1 cellular context compared by ENCODE assay signal in the genomic region with DNA sequence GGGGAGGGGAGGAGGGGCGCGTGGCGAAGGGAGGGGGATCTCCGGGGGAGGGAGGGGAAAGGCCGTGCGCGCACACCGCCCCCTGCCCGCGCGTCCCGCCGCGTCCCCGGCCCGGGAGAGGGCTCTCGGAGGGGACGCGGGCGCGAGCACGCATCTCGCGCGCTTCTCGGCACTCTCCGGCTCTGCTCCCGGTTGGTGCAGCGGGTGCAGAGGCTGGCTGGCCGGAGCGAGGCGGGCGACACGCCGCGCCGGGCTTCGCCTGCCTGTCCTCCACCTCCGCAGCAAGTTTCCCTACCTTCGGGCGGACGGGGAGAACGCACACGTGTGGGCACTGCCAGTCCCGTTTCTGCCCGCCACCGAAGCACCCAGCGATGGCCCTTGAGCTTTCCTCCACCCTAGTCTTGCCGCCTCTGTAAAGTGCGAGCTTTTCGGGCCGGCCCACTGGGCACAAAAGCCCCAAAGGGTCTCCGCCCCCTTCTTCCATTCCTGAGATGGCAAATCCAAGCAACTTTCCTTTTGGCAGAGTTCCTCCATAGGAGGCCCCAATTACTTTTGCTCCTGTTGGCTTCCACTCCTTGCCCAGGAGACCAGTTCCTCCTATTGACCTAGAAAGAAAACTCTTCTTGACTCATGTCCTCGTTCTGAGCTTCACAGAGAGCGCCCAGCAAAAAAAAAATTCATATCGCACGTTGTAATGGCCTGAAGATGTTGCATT.
A peak's percentile ranks its signal among the peaks of the same experiment; 100 is the strongest.
TF ChIP-seq lines count a peak whose summit lies in the region.

No MANE protein-coding gene starts in this region.

TF ChIP-seq in HepG2, 621 proteins besides CTCF, POLR2A, EP300 and RAD21 (continued from another document and continues in another):
- TF ChIP-seq ZNF232 (CRISPR knock-in tag; IDR thresholded peaks at IDR 0.05; ENCODE audit: borderline replicate concordance): 0 out of 2 replicates have a peak, but pooled peaks have one; percentile 64
- no peak for TF ChIP-seq LCORL (IDR thresholded peaks at IDR 0.05)
- no peak for TF ChIP-seq LCORL (CRISPR knock-in tag; IDR thresholded peaks at IDR 0.05)
- peak; percentile 71; the same call in 1 of the 2 replicates for TF ChIP-seq ZSCAN21 (CRISPR knock-in tag; IDR thresholded peaks at IDR 0.05; ENCODE audit: borderline replicate concordance)
- TF ChIP-seq RNF2 (conservative IDR thresholded peaks at IDR 0.05; ENCODE audit: low read depth): no peak
- TF ChIP-seq ZNF143 (CRISPR knock-in tag; IDR thresholded peaks at IDR 0.05): no peak
- TF ChIP-seq NFRKB (IDR thresholded peaks at IDR 0.05): no peak
- no peak for TF ChIP-seq RFXANK (CRISPR knock-in tag; IDR thresholded peaks at IDR 0.05)
- 0 out of 2 replicates have a peak, but pooled peaks have one; percentile 37 for TF ChIP-seq ZNF746 (CRISPR knock-in tag; IDR thresholded peaks at IDR 0.05)
- 0 out of 2 replicates have a peak, but pooled peaks have one; percentile 1 for TF ChIP-seq ZNF350 (CRISPR knock-in tag; IDR thresholded peaks at IDR 0.05; ENCODE audit: borderline replicate concordance, low read depth)
- no peak for TF ChIP-seq TBX2 (CRISPR knock-in tag; IDR thresholded peaks at IDR 0.05; ENCODE audit: borderline replicate concordance)
- TF ChIP-seq ARNT2 (CRISPR knock-in tag; IDR thresholded peaks at IDR 0.05; ENCODE audit: low read depth): no peak; the same call in 1 of the 2 replicates
- TF ChIP-seq PCBP2 (optimal IDR thresholded peaks at IDR 0.05; ENCODE audit: low read depth, low read length, poor library complexity, severe bottlenecking): no peak
- peak; percentile 56; the same call in 1 of the 2 replicates for TF ChIP-seq YEATS4 (CRISPR knock-in tag; IDR thresholded peaks at IDR 0.05; ENCODE audit: borderline replicate concordance)
- TF ChIP-seq ZNF496 (CRISPR knock-in tag; IDR thresholded peaks at IDR 0.05; ENCODE audit: insufficient replicate concordance): no peak
- TF ChIP-seq KDM2A (CRISPR knock-in tag; IDR thresholded peaks at IDR 0.05; ENCODE audit: borderline replicate concordance, low read depth): peak; percentile 37
- TF ChIP-seq ZBTB20 (CRISPR knock-in tag; IDR thresholded peaks at IDR 0.05; ENCODE audit: borderline replicate concordance, low read depth): no peak
- TF ChIP-seq PITX1 (CRISPR knock-in tag; IDR thresholded peaks at IDR 0.05): 0 out of 2 replicates have a peak, but pooled peaks have one; percentile 10
- peak; percentile 39; the same call in 1 of the 2 replicates for TF ChIP-seq SALL2 (CRISPR knock-in tag; IDR thresholded peaks at IDR 0.05)
- TF ChIP-seq, protein P1, sequence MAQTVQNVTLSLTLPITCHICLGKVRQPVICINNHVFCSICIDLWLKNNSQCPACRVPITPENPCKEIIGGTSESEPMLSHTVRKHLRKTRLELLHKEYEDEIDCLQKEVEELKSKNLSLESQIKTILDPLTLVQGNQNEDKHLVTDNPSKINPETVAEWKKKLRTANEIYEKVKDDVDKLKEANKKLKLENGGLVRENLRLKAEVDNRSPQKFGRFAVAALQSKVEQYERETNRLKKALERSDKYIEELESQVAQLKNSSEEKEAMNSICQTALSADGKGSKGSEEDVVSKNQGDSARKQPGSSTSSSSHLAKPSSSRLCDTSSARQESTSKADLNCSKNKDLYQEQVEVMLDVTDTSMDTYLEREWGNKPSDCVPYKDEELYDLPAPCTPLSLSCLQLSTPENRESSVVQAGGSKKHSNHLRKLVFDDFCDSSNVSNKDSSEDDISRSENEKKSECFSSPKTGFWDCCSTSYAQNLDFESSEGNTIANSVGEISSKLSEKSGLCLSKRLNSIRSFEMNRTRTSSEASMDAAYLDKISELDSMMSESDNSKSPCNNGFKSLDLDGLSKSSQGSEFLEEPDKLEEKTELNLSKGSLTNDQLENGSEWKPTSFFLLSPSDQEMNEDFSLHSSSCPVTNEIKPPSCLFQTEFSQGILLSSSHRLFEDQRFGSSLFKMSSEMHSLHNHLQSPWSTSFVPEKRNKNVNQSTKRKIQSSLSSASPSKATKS (CRISPR knock-in tag; IDR thresholded peaks at IDR 0.05): no peak
- TF ChIP-seq, protein P2, sequence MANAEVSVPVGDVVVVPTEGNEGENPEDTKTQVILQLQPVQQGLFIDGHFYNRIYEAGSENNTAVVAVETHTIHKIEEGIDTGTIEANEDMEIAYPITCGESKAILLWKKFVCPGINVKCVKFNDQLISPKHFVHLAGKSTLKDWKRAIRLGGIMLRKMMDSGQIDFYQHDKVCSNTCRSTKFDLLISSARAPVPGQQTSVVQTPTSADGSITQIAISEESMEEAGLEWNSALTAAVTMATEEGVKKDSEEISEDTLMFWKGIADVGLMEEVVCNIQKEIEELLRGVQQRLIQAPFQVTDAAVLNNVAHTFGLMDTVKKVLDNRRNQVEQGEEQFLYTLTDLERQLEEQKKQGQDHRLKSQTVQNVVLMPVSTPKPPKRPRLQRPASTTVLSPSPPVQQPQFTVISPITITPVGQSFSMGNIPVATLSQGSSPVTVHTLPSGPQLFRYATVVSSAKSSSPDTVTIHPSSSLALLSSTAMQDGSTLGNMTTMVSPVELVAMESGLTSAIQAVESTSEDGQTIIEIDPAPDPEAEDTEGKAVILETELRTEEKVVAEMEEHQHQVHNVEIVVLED (CRISPR knock-in tag; IDR thresholded peaks at IDR 0.05; ENCODE audit: borderline replicate concordance): peak; percentile 77
- no peak for TF ChIP-seq SOX5 (CRISPR knock-in tag; IDR thresholded peaks at IDR 0.05; ENCODE audit: borderline replicate concordance)
- peak; percentile 64 for TF ChIP-seq CCDC6 (CRISPR knock-in tag; IDR thresholded peaks at IDR 0.05)
- TF ChIP-seq, protein P3, sequence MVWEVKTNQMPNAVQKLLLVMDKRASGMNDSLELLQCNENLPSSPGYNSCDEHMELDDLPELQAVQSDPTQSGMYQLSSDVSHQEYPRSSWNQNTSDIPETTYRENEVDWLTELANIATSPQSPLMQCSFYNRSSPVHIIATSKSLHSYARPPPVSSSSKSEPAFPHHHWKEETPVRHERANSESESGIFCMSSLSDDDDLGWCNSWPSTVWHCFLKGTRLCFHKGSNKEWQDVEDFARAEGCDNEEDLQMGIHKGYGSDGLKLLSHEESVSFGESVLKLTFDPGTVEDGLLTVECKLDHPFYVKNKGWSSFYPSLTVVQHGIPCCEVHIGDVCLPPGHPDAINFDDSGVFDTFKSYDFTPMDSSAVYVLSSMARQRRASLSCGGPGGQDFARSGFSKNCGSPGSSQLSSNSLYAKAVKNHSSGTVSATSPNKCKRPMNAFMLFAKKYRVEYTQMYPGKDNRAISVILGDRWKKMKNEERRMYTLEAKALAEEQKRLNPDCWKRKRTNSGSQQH (CRISPR knock-in tag; IDR thresholded peaks at IDR 0.05; ENCODE audit: low read depth): no peak
- TF ChIP-seq, protein P4, sequence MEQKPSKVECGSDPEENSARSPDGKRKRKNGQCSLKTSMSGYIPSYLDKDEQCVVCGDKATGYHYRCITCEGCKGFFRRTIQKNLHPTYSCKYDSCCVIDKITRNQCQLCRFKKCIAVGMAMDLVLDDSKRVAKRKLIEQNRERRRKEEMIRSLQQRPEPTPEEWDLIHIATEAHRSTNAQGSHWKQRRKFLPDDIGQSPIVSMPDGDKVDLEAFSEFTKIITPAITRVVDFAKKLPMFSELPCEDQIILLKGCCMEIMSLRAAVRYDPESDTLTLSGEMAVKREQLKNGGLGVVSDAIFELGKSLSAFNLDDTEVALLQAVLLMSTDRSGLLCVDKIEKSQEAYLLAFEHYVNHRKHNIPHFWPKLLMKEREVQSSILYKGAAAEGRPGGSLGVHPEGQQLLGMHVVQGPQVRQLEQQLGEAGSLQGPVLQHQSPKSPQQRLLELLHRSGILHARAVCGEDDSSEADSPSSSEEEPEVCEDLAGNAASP (CRISPR knock-in tag; IDR thresholded peaks at IDR 0.05; ENCODE audit: borderline replicate concordance): no peak
- no peak for TF ChIP-seq YY1 (IDR thresholded peaks at IDR 0.05; ENCODE audit: insufficient read depth, insufficient replicate concordance, low read depth, low read length)
- no peak for TF ChIP-seq ZNF484 (CRISPR knock-in tag; IDR thresholded peaks at IDR 0.05; ENCODE audit: borderline replicate concordance, low read depth)
- no peak for TF ChIP-seq SP5 (CRISPR knock-in tag; IDR thresholded peaks at IDR 0.05; ENCODE audit: borderline replicate concordance, low read depth)
- TF ChIP-seq HNRNPK (IDR thresholded peaks at IDR 0.05; ENCODE audit: low read depth, low read length, poor library complexity, severe bottlenecking): peak; percentile 97
- no peak for TF ChIP-seq REXO4 (CRISPR knock-in tag; IDR thresholded peaks at IDR 0.05; ENCODE audit: borderline replicate concordance)
- TF ChIP-seq CBX5 (CRISPR knock-in tag; IDR thresholded peaks at IDR 0.05; ENCODE audit: borderline replicate concordance): no peak
- peak; percentile 64; the same call in 1 of the 2 replicates for TF ChIP-seq ZNF878 (CRISPR knock-in tag; IDR thresholded peaks at IDR 0.05)
- TF ChIP-seq EED (CRISPR knock-in tag; IDR thresholded peaks at IDR 0.05): no peak
- TF ChIP-seq, protein P5, sequence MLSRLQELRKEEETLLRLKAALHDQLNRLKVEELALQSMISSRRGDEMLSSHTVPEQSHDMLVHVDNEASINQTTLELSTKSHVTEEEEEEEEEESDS (CRISPR knock-in tag; IDR thresholded peaks at IDR 0.05; ENCODE audit: borderline replicate concordance): 0 out of 2 replicates have a peak, but pooled peaks have one; percentile 16
- TF ChIP-seq, protein P6, sequence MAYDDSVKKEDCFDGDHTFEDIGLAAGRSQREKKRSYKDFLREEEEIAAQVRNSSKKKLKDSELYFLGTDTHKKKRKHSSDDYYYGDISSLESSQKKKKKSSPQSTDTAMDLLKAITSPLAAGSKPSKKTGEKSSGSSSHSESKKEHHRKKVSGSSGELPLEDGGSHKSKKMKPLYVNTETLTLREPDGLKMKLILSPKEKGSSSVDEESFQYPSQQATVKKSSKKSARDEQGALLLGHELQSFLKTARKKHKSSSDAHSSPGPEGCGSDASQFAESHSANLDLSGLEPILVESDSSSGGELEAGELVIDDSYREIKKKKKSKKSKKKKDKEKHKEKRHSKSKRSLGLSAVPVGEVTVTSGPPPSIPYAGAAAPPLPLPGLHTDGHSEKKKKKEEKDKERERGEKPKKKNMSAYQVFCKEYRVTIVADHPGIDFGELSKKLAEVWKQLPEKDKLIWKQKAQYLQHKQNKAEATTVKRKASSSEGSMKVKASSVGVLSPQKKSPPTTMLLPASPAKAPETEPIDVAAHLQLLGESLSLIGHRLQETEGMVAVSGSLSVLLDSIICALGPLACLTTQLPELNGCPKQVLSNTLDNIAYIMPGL (CRISPR knock-in tag; IDR thresholded peaks at IDR 0.05; ENCODE audit: borderline replicate concordance in 1 of 2, low read depth in 1 of 2): peak; percentile 10 to 40; a peak in 2 of 4 replicates
- TF ChIP-seq, protein P7, sequence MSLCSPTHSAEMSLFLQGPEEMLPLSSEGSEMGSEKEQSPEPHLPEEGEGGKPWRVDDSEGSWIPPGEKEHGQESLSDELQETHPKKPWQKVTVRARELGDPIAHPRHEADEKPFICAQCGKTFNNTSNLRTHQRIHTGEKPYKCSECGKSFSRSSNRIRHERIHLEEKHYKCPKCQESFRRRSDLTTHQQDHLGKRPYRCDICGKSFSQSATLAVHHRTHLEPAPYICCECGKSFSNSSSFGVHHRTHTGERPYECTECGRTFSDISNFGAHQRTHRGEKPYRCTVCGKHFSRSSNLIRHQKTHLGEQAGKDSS (CRISPR knock-in tag; IDR thresholded peaks at IDR 0.05; ENCODE audit: borderline replicate concordance, low read depth): no peak
- TF ChIP-seq ZNF703 (CRISPR knock-in tag; IDR thresholded peaks at IDR 0.05; ENCODE audit: borderline replicate concordance): peak; percentile 70; the same call in 1 of the 2 replicates
- no peak for TF ChIP-seq ATM (IDR thresholded peaks at IDR 0.05; ENCODE audit: borderline replicate concordance)
- TF ChIP-seq TBL1XR1 (IDR thresholded peaks at IDR 0.05; ENCODE audit: borderline replicate concordance, low read length, partially characterized antibody): no peak
- no peak for TF ChIP-seq MZF1 (CRISPR knock-in tag; IDR thresholded peaks at IDR 0.05; ENCODE audit: borderline replicate concordance)
- TF ChIP-seq ZNF124 (CRISPR knock-in tag; IDR thresholded peaks at IDR 0.05): 0 out of 2 replicates have a peak, but pooled peaks have one; percentile 6
- TF ChIP-seq ZFP36L1 (CRISPR knock-in tag; IDR thresholded peaks at IDR 0.05): 0 out of 2 replicates have a peak, but pooled peaks have one; percentile 4
- no peak for TF ChIP-seq MAFF (IDR thresholded peaks at IDR 0.05; ENCODE audit: low read depth, low read length)
- TF ChIP-seq AHR (CRISPR knock-in tag; IDR thresholded peaks at IDR 0.05): 0 out of 2 replicates have a peak, but pooled peaks have one; percentile 27
- no peak for TF ChIP-seq MATR3 (CRISPR knock-in tag; IDR thresholded peaks at IDR 0.05)
- TF ChIP-seq ZNF329 (CRISPR knock-in tag; IDR thresholded peaks at IDR 0.05; ENCODE audit: low read depth): peak; percentile 81; the same call in 1 of the 2 replicates
- TF ChIP-seq HDAC1 (CRISPR knock-in tag; IDR thresholded peaks at IDR 0.05): peak; percentile 39
- no peak for TF ChIP-seq ZFX (CRISPR knock-in tag; IDR thresholded peaks at IDR 0.05; ENCODE audit: low read depth)
- TF ChIP-seq RFXAP (CRISPR knock-in tag; IDR thresholded peaks at IDR 0.05; ENCODE audit: borderline replicate concordance): no peak; the same call in 1 of the 2 replicates
- TF ChIP-seq, protein P8, sequence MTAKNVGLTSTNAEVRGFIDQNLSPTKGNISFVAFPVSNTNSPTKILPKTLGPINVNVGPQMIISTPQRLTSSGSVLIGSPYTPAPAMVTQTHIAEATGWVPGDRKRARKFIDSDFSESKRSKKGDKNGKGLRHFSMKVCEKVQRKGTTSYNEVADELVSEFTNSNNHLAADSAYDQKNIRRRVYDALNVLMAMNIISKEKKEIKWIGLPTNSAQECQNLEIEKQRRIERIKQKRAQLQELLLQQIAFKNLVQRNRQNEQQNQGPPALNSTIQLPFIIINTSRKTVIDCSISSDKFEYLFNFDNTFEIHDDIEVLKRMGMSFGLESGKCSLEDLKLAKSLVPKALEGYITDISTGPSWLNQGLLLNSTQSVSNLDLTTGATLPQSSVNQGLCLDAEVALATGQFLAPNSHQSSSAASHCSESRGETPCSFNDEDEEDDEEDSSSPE (CRISPR knock-in tag; IDR thresholded peaks at IDR 0.05): 0 out of 2 replicates have a peak, but pooled peaks have one; percentile 2
